Comparison of ENCODE assay signal across 35 cellular contexts in the genomic region with DNA sequence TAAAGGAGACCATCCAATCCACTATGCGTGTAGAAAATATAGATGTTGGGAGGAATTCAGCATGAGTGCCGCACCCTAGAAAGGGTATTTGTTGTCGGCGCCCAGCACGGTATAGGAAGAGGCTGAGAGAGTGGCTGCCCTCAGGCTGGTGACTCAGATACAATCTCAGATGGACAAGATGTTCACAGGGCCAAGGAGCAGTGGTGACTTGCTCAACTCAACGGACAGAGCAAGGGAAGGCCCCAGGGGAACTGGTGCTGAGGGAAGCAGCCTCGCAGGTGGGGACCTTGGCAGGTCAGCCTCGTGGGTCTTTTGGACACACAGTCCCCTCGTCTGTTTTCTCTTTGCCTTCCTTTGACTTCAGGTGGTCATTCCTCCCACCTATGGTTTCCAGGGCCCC. TPM values are rescaled to one million over a fixed set of nuclear protein-coding genes. Genes with fewer than 3 reads are reported as not detected.
"Had no signal": no experiment of that assay in that cellular context is flagged by ENCODE, and none has a peak within 500 bp of the region (broad histone marks: within the 10 kb centered on the region; RNA-seq: fewer than 3 reads in every experiment).

No MANE protein-coding gene starts in this region.

- ATAC-seq: activated CD8-positive, alpha-beta memory T cell treated with anti-CD3 and anti-CD28 coated beads, Interleukin-2, amount 10 ng/mL, durations not matched to agents 7 days and 5 days; activated CD8-positive, alpha-beta T cell treated with anti-CD3 and anti-CD28 coated beads, Interleukin-2, amount 10 ng/mL, durations not matched to agents 7 days and 5 days; activated T-cell treated with anti-CD3 and anti-CD28 coated beads, Interleukin-2, amount 50 U/mL, for 72 hours; left cardiac atrium; naive thymus-derived CD8-positive, alpha-beta T cell; psoas muscle; stimulated activated effector memory CD8-positive, alpha-beta T cell treated with anti-CD3 and anti-CD28 coated beads, Interleukin-12 subunit alpha, Interleukin-12 subunit beta, amount 100 ng/mL, for 72 hours; T-helper 17 cell had no signal

- H3K9me3 ChIP-seq: esophagus squamous epithelium, psoas muscle, thoracic aorta, upper lobe of left lung, vagina had no signal

- H3K27me3 Mint-ChIP-seq: activated CD4-positive, alpha-beta T cell treated with anti-CD3 and anti-CD28 coated beads, Interleukin-2, amount 10 ng/mL, durations not matched to agents 7 days and 5 days; activated CD8-positive, alpha-beta memory T cell treated with anti-CD3 and anti-CD28 coated beads, Interleukin-2, amount 10 ng/mL, durations not matched to agents 7 days and 5 days; memory B cell; stimulated activated naive CD8-positive, alpha-beta T cell treated with anti-CD3 and anti-CD28 coated beads, Interleukin-15, Interleukin-2, amounts not matched to agents 100 ng/mL and 50 ng/mL, for 24 hours; T-helper 17 cell had no signal

- DNase-seq: activated CD4-positive, alpha-beta T cell treated with anti-CD3 and anti-CD28 coated beads, Interleukin-2, amount 10 ng/mL, durations not matched to agents 7 days and 5 days; activated CD4-positive, CD25-positive, alpha-beta regulatory T cell treated with anti-CD3 and anti-CD28 coated beads, Interleukin-2, amount 50 U/mL, for 72 hours; activated CD8-positive, alpha-beta memory T cell treated with anti-CD3 and anti-CD28 coated beads, Interleukin-2, amount 10 ng/mL, durations not matched to agents 7 days and 5 days; activated CD8-positive, alpha-beta T cell treated with anti-CD3 and anti-CD28 coated beads, Interleukin-2, amount 10 ng/mL, durations not matched to agents 7 days and 5 days; activated effector memory CD4-positive, alpha-beta T cell treated with Interleukin-2 at 50 U/mL for 16 hours; activated naive CD4-positive, alpha-beta T cell treated with Interleukin-2 at 50 U/mL for 16 hours; activated T-cell treated with anti-CD3 and anti-CD28 coated beads, Interleukin-2, amount 50 U/mL, for 72 hours; anterior cingulate cortex; cerebellar nuclear complex; esophagus squamous epithelium; left cardiac atrium; naive thymus-derived CD8-positive, alpha-beta T cell; occipital lobe; psoas muscle; sigmoid colon; small intestine; stimulated activated CD4-positive, alpha-beta T cell treated with anti-CD3 and anti-CD28 coated beads, Interleukin-4, amount 100 ng/mL, for 24 hours; T-helper 17 cell; T1000; upper lobe of left lung; WERI-Rb-1 had no signal

- H3K4me1 ChIP-seq: parathyroid adenoma, psoas muscle, sigmoid colon, vagina had no signal

- H3K9me3 Mint-ChIP-seq: activated CD4-positive, alpha-beta T cell treated with anti-CD3 and anti-CD28 coated beads, Interleukin-2, amount 10 ng/mL, durations not matched to agents 7 days and 5 days; stimulated activated naive CD8-positive, alpha-beta T cell treated with anti-CD3 and anti-CD28 coated beads, Interleukin-15, Interleukin-2, amounts not matched to agents 100 ng/mL and 50 ng/mL, for 24 hours had no signal

- H3K36me3 Mint-ChIP-seq: activated CD8-positive, alpha-beta memory T cell treated with anti-CD3 and anti-CD28 coated beads, Interleukin-2, amount 10 ng/mL, durations not matched to agents 7 days and 5 days; activated naive CD8-positive, alpha-beta T cell; memory B cell; naive thymus-derived CD8-positive, alpha-beta T cell; stimulated activated effector memory CD8-positive, alpha-beta T cell treated with anti-CD3 and anti-CD28 coated beads, Interleukin-12 subunit alpha, Interleukin-12 subunit beta, amount 100 ng/mL, for 72 hours had no signal

- H3K9ac ChIP-seq: parathyroid adenoma had no signal

- FAIRE-seq: endothelial cell of umbilical vein, frontal cortex, islet of Langerhans, small intestine had no signal

- H3K27me3 ChIP-seq: cardiac muscle cell, sigmoid colon, upper lobe of left lung, vagina had no signal

- H3K27ac Mint-ChIP-seq: activated CD4-positive, alpha-beta T cell treated with anti-CD3 and anti-CD28 coated beads, Interleukin-2, amount 10 ng/mL, durations not matched to agents 7 days and 5 days; activated CD8-positive, alpha-beta memory T cell treated with anti-CD3 and anti-CD28 coated beads, Interleukin-2, amount 10 ng/mL, durations not matched to agents 7 days and 5 days; activated CD8-positive, alpha-beta T cell treated with anti-CD3 and anti-CD28 coated beads, Interleukin-2, amount 10 ng/mL, durations not matched to agents 7 days and 5 days; activated naive CD8-positive, alpha-beta T cell; activated T-cell treated with anti-CD3 and anti-CD28 coated beads, Interleukin-2, amount 50 U/mL, for 72 hours; memory B cell; naive thymus-derived CD8-positive, alpha-beta T cell; stimulated activated effector memory CD8-positive, alpha-beta T cell treated with anti-CD3 and anti-CD28 coated beads, Interleukin-12 subunit alpha, Interleukin-12 subunit beta, amount 100 ng/mL, for 72 hours; stimulated activated naive CD8-positive, alpha-beta T cell treated with anti-CD3 and anti-CD28 coated beads, Interleukin-15, Interleukin-2, amounts not matched to agents 100 ng/mL and 50 ng/mL, for 24 hours; T-helper 17 cell had no signal

- H3K4me1 Mint-ChIP-seq: activated CD4-positive, alpha-beta T cell treated with anti-CD3 and anti-CD28 coated beads, Interleukin-2, amount 10 ng/mL, durations not matched to agents 7 days and 5 days; activated CD8-positive, alpha-beta memory T cell treated with anti-CD3 and anti-CD28 coated beads, Interleukin-2, amount 10 ng/mL, durations not matched to agents 7 days and 5 days; memory B cell; naive thymus-derived CD8-positive, alpha-beta T cell; neural crest cell; stimulated activated effector memory CD8-positive, alpha-beta T cell treated with anti-CD3 and anti-CD28 coated beads, Interleukin-12 subunit alpha, Interleukin-12 subunit beta, amount 100 ng/mL, for 72 hours; T-helper 17 cell had no signal

- H3K4me3 Mint-ChIP-seq: activated CD4-positive, alpha-beta T cell treated with anti-CD3 and anti-CD28 coated beads, Interleukin-2, amount 10 ng/mL, durations not matched to agents 7 days and 5 days; activated CD8-positive, alpha-beta memory T cell treated with anti-CD3 and anti-CD28 coated beads, Interleukin-2, amount 10 ng/mL, durations not matched to agents 7 days and 5 days; activated CD8-positive, alpha-beta T cell treated with anti-CD3 and anti-CD28 coated beads, Interleukin-2, amount 10 ng/mL, durations not matched to agents 7 days and 5 days; activated naive CD8-positive, alpha-beta T cell; activated T-cell treated with anti-CD3 and anti-CD28 coated beads, Interleukin-2, amount 50 U/mL, for 72 hours; memory B cell; naive thymus-derived CD8-positive, alpha-beta T cell; neural crest cell; stimulated activated effector memory CD8-positive, alpha-beta T cell treated with anti-CD3 and anti-CD28 coated beads, Interleukin-12 subunit alpha, Interleukin-12 subunit beta, amount 100 ng/mL, for 72 hours; stimulated activated naive CD8-positive, alpha-beta T cell treated with anti-CD3 and anti-CD28 coated beads, Interleukin-15, Interleukin-2, amounts not matched to agents 100 ng/mL and 50 ng/mL, for 24 hours; T-helper 17 cell had no signal

- H3K27ac ChIP-seq: cardiac muscle cell, coronary artery, esophagus squamous epithelium, parathyroid adenoma, psoas muscle, sigmoid colon, thoracic aorta, vagina, WERI-Rb-1 had no signal

- H3K79me2 ChIP-seq: parathyroid adenoma had no signal

- H3K4me3 ChIP-seq: cardiac muscle cell, coronary artery, esophagus squamous epithelium, psoas muscle, sigmoid colon, thoracic aorta, upper lobe of left lung, vagina had no signal

- H2AFZ ChIP-seq: parathyroid adenoma had no signal

- H3K36me3 ChIP-seq: cardiac muscle cell, esophagus squamous epithelium, sigmoid colon, thoracic aorta, upper lobe of left lung, vagina, WERI-Rb-1 had no signal

RNA-seq across cellular contexts. Expression of gene IRX2, which starts 28.0 kb away (rescaled TPM):
- total RNA-seq: activated CD4-positive, alpha-beta T cell treated with anti-CD3 and anti-CD28 coated beads, Interleukin-2, amount 10 ng/mL, durations not matched to agents 7 days and 5 days; activated CD8-positive, alpha-beta memory T cell treated with anti-CD3 and anti-CD28 coated beads, Interleukin-2, amount 10 ng/mL, durations not matched to agents 7 days and 5 days; activated CD8-positive, alpha-beta T cell treated with anti-CD3 and anti-CD28 coated beads, Interleukin-2, amount 10 ng/mL, durations not matched to agents 7 days and 5 days; activated T-cell treated with anti-CD3 and anti-CD28 coated beads, Interleukin-2, amount 50 U/mL, for 72 hours; endothelial cell of umbilical vein; liver; naive thymus-derived CD8-positive, alpha-beta T cell; occipital lobe; sigmoid colon; T-helper 17 cell had no signal
- polyA plus RNA-seq: endothelial cell of umbilical vein; liver; naive thymus-derived CD8-positive, alpha-beta T cell had no signal
